13 cellular contexts compared by ENCODE assay signal in genomic region chr11:78312712-78313111, GRCh38.
A peak's percentile ranks its signal among the peaks of the same experiment; 100 is the strongest.
DNase-seq lines count a peak whose midpoint lies in the region; ATAC-seq and TF ChIP-seq lines count a peak whose summit lies in the region.
"Had no signal": no experiment of that assay in that cellular context is flagged by ENCODE, and none has a peak within 500 bp of the region (broad histone marks: within the 10 kb centered on the region; RNA-seq: fewer than 3 reads in every experiment).

No MANE protein-coding gene starts in this region.

- intact Hi-C loops in sciatic nerve (cut with DNase I), result loop anchor here (2.0 kb wide), 1 partner anchor 44 kb away; no protein-coding TSS in a partner anchor

- peaks cover 10% of the 10 kb centered on the region for H3K9me3 Mint-ChIP-seq in T-helper 2 cell treated with Interferon-gamma antibody and Interleukin-4, amounts not matched to agents 5 μg/mL and 100 μg/mL, for 36 hours
- no peaks in the 10 kb centered on the region for H3K9me3 Mint-ChIP-seq in nephron

- peaks cover 86% of the 10 kb centered on the region for H3K4me1 Mint-ChIP-seq in T-helper 2 cell treated with Interferon-gamma antibody and Interleukin-4, amounts not matched to agents 5 μg/mL and 100 μg/mL, for 36 hours (ENCODE audit: low read depth)
- peaks cover 71% of the 10 kb centered on the region for H3K4me1 Mint-ChIP-seq in nephron

- H3K36me3 Mint-ChIP-seq in T-helper 2 cell treated with Interferon-gamma antibody and Interleukin-4, amounts not matched to agents 5 μg/mL and 100 μg/mL, for 36 hours (ENCODE audit: low read depth), result peaks cover 53% of the 10 kb centered on the region
- no peaks in the 10 kb centered on the region for H3K36me3 Mint-ChIP-seq in nephron (ENCODE audit: low read depth)

- H3K9me3 ChIP-seq in tibial nerve, result no peaks in the 10 kb centered on the region
- H3K9me3 ChIP-seq: colonic mucosa had no signal

- H3K27me3 Mint-ChIP-seq in T-helper 2 cell treated with Interferon-gamma antibody and Interleukin-4, amounts not matched to agents 5 μg/mL and 100 μg/mL, for 36 hours (ENCODE audit: low read depth), result no peaks in the 10 kb centered on the region
- H3K27me3 Mint-ChIP-seq in nephron (ENCODE audit: low read depth), result no peaks in the 10 kb centered on the region
- H3K27me3 Mint-ChIP-seq: activated CD8-positive, alpha-beta memory T cell treated with anti-CD3 and anti-CD28 coated beads, Interleukin-2, amount 10 ng/mL, durations not matched to agents 7 days and 5 days had no signal

- no peak for TF ChIP-seq EP300 in tibial nerve (IDR thresholded peaks at IDR 0.05)

- peaks cover 0 to 60% (median 26%) of the 10 kb centered on the region in 4 donors for H3K4me1 ChIP-seq in tibial nerve
- H3K4me1 ChIP-seq: colonic mucosa had no signal

- DNase-seq in GM12864 (ENCODE audit: low read depth), result peak; percentile 31
- DNase-seq in T-helper 2 cell treated with Interferon-gamma antibody and Interleukin-4, amounts not matched to agents 5 μg/mL and 100 μg/mL, for 36 hours (ENCODE audit: low spot score), result no peak
- no peak for DNase-seq in sciatic nerve (ENCODE audit: low spot score)
- DNase-seq in globus pallidus (ENCODE audit: low spot score), result no peak
- no peak for DNase-seq in tibial nerve (ENCODE audit: low spot score in 2 of 2)
- DNase-seq: activated CD8-positive, alpha-beta memory T cell treated with anti-CD3 and anti-CD28 coated beads, Interleukin-2, amount 10 ng/mL, durations not matched to agents 7 days and 5 days; NCI-H510A; stimulated activated CD4-positive, alpha-beta T cell treated with anti-CD3 and anti-CD28 coated beads, Interleukin-15, amount 100 ng/mL, for 24 hours; stimulated activated CD8-positive, alpha-beta memory T cell treated with anti-CD3 and anti-CD28 coated beads, Interleukin-4, amount 100 ng/mL, for 48 hours had no signal

- H3K36me3 ChIP-seq in tibial nerve, result no peaks in the 10 kb centered on the region
- H3K36me3 ChIP-seq: colonic mucosa had no signal

- H3K4me3 ChIP-seq in GM12864 (ENCODE audit: low read depth, low read length) (no peak overlapping the region), tibial nerve (no peak overlapping the region)
- H3K4me3 ChIP-seq: colonic mucosa had no signal

- ATAC-seq in GM21723 (IDR thresholded peaks at IDR 0.05; ENCODE audit: unreplicated experiment) (peak; percentile 40), GM18873 (IDR thresholded peaks at IDR 0.05; ENCODE audit: low FRiP score, unreplicated experiment) (no peak), sciatic nerve (no peak)

- no peak for TF ChIP-seq POLR2A in tibial nerve (IDR thresholded peaks at IDR 0.05)

- peak overlapping the region; percentile 62 for H3K4me3 Mint-ChIP-seq in T-helper 2 cell treated with Interferon-gamma antibody and Interleukin-4, amounts not matched to agents 5 μg/mL and 100 μg/mL, for 36 hours
- H3K4me3 Mint-ChIP-seq in nephron, result no peak overlapping the region
- H3K4me3 Mint-ChIP-seq: activated CD8-positive, alpha-beta memory T cell treated with anti-CD3 and anti-CD28 coated beads, Interleukin-2, amount 10 ng/mL, durations not matched to agents 7 days and 5 days had no signal

- H3K27ac Mint-ChIP-seq in T-helper 2 cell treated with Interferon-gamma antibody and Interleukin-4, amounts not matched to agents 5 μg/mL and 100 μg/mL, for 36 hours, result peak overlapping the region; percentile 75
- H3K27ac Mint-ChIP-seq in nephron, result peak overlapping the region in 2 of 3 experiments; percentile 5 to 80
- H3K27ac Mint-ChIP-seq: activated CD8-positive, alpha-beta memory T cell treated with anti-CD3 and anti-CD28 coated beads, Interleukin-2, amount 10 ng/mL, durations not matched to agents 7 days and 5 days had no signal

- no peaks in the 10 kb centered on the region for H3K27me3 ChIP-seq in tibial nerve
- H3K27me3 ChIP-seq: colonic mucosa had no signal

- 83 to 84% methylated on average over 4 of the region's 4 CpGs for WGBS in tibial nerve, 2 donors

- peak overlapping the region in 2 of 4 donors; percentile 42 to 67 for H3K27ac ChIP-seq in tibial nerve

- no peak for TF ChIP-seq CTCF in GM12864 (IDR thresholded peaks at IDR 0.05; ENCODE audit: low read depth, low read length, missing control alignments)
- TF ChIP-seq CTCF in nephron (IDR thresholded peaks at IDR 0.05; ENCODE audit: unreplicated experiment in 3 of 3), result no peak
- no peak for TF ChIP-seq CTCF in tibial nerve (IDR thresholded peaks at IDR 0.05)
